ENCODE assay signal across 23 cellular contexts in genomic region chr3:108462899-108463298, GRCh38. TPM values are rescaled to one million over a fixed set of nuclear protein-coding genes. Genes with fewer than 3 reads are reported as not detected.
DNase-seq lines count a peak whose midpoint lies in the region; ATAC-seq and TF ChIP-seq lines count a peak whose summit lies in the region.
"Had no signal": no experiment of that assay in that cellular context is flagged by ENCODE, and none has a peak within 500 bp of the region (broad histone marks: within the 10 kb centered on the region; RNA-seq: fewer than 3 reads in every experiment).

No MANE protein-coding gene starts in this region.

- DNase-seq in AG04450 (ENCODE audit: low read depth, low spot score) (no peak), HFFc6 (peak; percentile 21), astrocyte of the spinal cord (ENCODE audit: low read depth, low spot score) (peak; percentile 45), glutamatergic neuron (no peak), midbrain (lab: John Stamatoyannopoulos, UW) (no peak)
- DNase-seq in CD4-positive, alpha-beta T cell = no peak
- DNase-seq in effector memory CD4-positive, alpha-beta T cell = no peak
- DNase-seq: ACHN; activated CD4-positive, CD25-positive, alpha-beta regulatory T cell treated with anti-CD3 and anti-CD28 coated beads, Interleukin-2, amount 50 U/mL, for 72 hours; activated naive CD8-positive, alpha-beta T cell treated with anti-CD3 and anti-CD28 coated beads, Interleukin-2, amount 10 ng/mL, durations not matched to agents 7 days and 5 days; COR-L47; endodermal cell; foreskin melanocyte; Kasumi-1; left cardiac atrium; NCI-H1105 treated with DMSO at 0.1 percent for 48 hours; NCI-H69; OCI-M1; T-helper 9 cell had no signal

- intact Hi-C loops in CD4-positive, alpha-beta T cell (cut with DNase I, micrococcal nuclease) = no loop called here

- no peak for ATAC-seq in HG03045 (IDR thresholded peaks at IDR 0.05; ENCODE audit: unreplicated experiment)
- ATAC-seq in CD4-positive, alpha-beta T cell (ENCODE audit: poor library complexity) = no peak

- CTCF ChIA-PET in AG04450 (lab: Charles Lee) = interaction anchor here (1.0 kb wide), 1 partner anchor 14 kb away, joined by 4 read pairs; no protein-coding TSS in a partner anchor
- CTCF ChIA-PET in CD4-positive, alpha-beta T cell (lab: Charles Lee) = no interaction called here

- H3K36me3 Mint-ChIP-seq in HFFc6 (ENCODE audit: low read depth) (no peaks in the 10 kb centered on the region), glutamatergic neuron (ENCODE audit: unreplicated experiment) (no peaks in the 10 kb centered on the region)
- H3K36me3 Mint-ChIP-seq in CD4-positive, alpha-beta T cell (ENCODE audit: low read depth) = no peaks in the 10 kb centered on the region
- H3K36me3 Mint-ChIP-seq: activated naive CD8-positive, alpha-beta T cell treated with anti-CD3 and anti-CD28 coated beads, Interleukin-2, amount 10 ng/mL, durations not matched to agents 7 days and 5 days had no signal

- H3K36me3 ChIP-seq in effector memory CD4-positive, alpha-beta T cell (ENCODE audit: control insufficient read depth, insufficient read depth, low read length) = no peaks in the 10 kb centered on the region

- POLR2A ChIA-PET in AG04450 (lab: Yijun Ruan, JAX) = no interaction called here
- POLR2A ChIA-PET in CD4-positive, alpha-beta T cell (lab: Charles Lee) = no interaction called here

- peak overlapping the region; percentile 13; the same call in 1 of the 2 replicates for H3K4me3 Mint-ChIP-seq in HFFc6
- no peak overlapping the region for H3K4me3 Mint-ChIP-seq in glutamatergic neuron (ENCODE audit: unreplicated experiment)
- no peak overlapping the region for H3K4me3 Mint-ChIP-seq in CD4-positive, alpha-beta T cell
- H3K4me3 Mint-ChIP-seq: activated naive CD8-positive, alpha-beta T cell treated with anti-CD3 and anti-CD28 coated beads, Interleukin-2, amount 10 ng/mL, durations not matched to agents 7 days and 5 days; activated T-helper 1 cell treated with anti-CD3 and anti-CD28 coated beads, Interleukin-12 subunit alpha, Interleukin-12 subunit beta, Interleukin-2, Interleukin-4 antibody, amounts not matched to agents 30 ng/mL and 10 ng/mL and 1 ng/mL, durations not matched to agents 14 hours and 24 hours and 36 hours; central memory CD8-positive, alpha-beta T cell; endodermal cell had no signal

- H3K9me3 Mint-ChIP-seq in HFFc6 = no peaks in the 10 kb centered on the region
- H3K9me3 Mint-ChIP-seq in glutamatergic neuron (ENCODE audit: unreplicated experiment) = no peaks in the 10 kb centered on the region
- no peaks in the 10 kb centered on the region for H3K9me3 Mint-ChIP-seq in CD4-positive, alpha-beta T cell
- H3K9me3 Mint-ChIP-seq: activated naive CD8-positive, alpha-beta T cell treated with anti-CD3 and anti-CD28 coated beads, Interleukin-2, amount 10 ng/mL, durations not matched to agents 7 days and 5 days; activated T-helper 1 cell treated with anti-CD3 and anti-CD28 coated beads, Interleukin-12 subunit alpha, Interleukin-12 subunit beta, Interleukin-2, Interleukin-4 antibody, amounts not matched to agents 30 ng/mL and 10 ng/mL and 1 ng/mL, durations not matched to agents 14 hours and 24 hours and 36 hours; central memory CD8-positive, alpha-beta T cell; endodermal cell had no signal

- no peak overlapping the region for H3K4me3 ChIP-seq in AG04450 (ENCODE audit: low read depth, low read length)
- H3K4me3 ChIP-seq in astrocyte of the spinal cord (ENCODE audit: low read depth, low read length) = no peak overlapping the region
- H3K4me3 ChIP-seq in effector memory CD4-positive, alpha-beta T cell (ENCODE audit: insufficient read depth, low read depth, low read length, poor library complexity, severe bottlenecking) = no peak overlapping the region

- H3K27ac Mint-ChIP-seq in HFFc6 = peak overlapping the region; percentile 80
- H3K27ac Mint-ChIP-seq in glutamatergic neuron (ENCODE audit: unreplicated experiment) = peak overlapping the region; percentile 46
- H3K27ac Mint-ChIP-seq in CD4-positive, alpha-beta T cell = no peak overlapping the region
- H3K27ac Mint-ChIP-seq: activated naive CD8-positive, alpha-beta T cell treated with anti-CD3 and anti-CD28 coated beads, Interleukin-2, amount 10 ng/mL, durations not matched to agents 7 days and 5 days; activated T-helper 1 cell treated with anti-CD3 and anti-CD28 coated beads, Interleukin-12 subunit alpha, Interleukin-12 subunit beta, Interleukin-2, Interleukin-4 antibody, amounts not matched to agents 30 ng/mL and 10 ng/mL and 1 ng/mL, durations not matched to agents 14 hours and 24 hours and 36 hours; endodermal cell had no signal

- H3K27me3 ChIP-seq in AG04450 (ENCODE audit: control insufficient read depth, insufficient read depth, low read length) = no peaks in the 10 kb centered on the region
- no peaks in the 10 kb centered on the region for H3K27me3 ChIP-seq in CD4-positive, alpha-beta T cell (ENCODE audit: control insufficient read depth, insufficient read depth, low read length)
- no peaks in the 10 kb centered on the region for H3K27me3 ChIP-seq in effector memory CD4-positive, alpha-beta T cell (replicated peaks; ENCODE audit: control insufficient read depth, insufficient read depth, low read length, poor library complexity, severe bottlenecking)

- H3K27me3 Mint-ChIP-seq in HFFc6 (ENCODE audit: insufficient read depth) (no peaks in the 10 kb centered on the region; the same call in 1 of the 2 replicates), glutamatergic neuron (ENCODE audit: unreplicated experiment) (peaks cover 2% of the 10 kb centered on the region)
- no peaks in the 10 kb centered on the region for H3K27me3 Mint-ChIP-seq in CD4-positive, alpha-beta T cell
- H3K27me3 Mint-ChIP-seq: central memory CD8-positive, alpha-beta T cell had no signal

- no peak overlapping the region for H3K27ac ChIP-seq in AG04450 (ENCODE audit: low read depth, low read length)
- H3K27ac ChIP-seq in CD4-positive, alpha-beta T cell (ENCODE audit: low read depth, low read length) = no peak overlapping the region
- H3K27ac ChIP-seq in effector memory CD4-positive, alpha-beta T cell (ENCODE audit: insufficient read depth, low read length, poor library complexity, severe bottlenecking) = no peak overlapping the region

- H3K4me1 ChIP-seq in effector memory CD4-positive, alpha-beta T cell (ENCODE audit: control insufficient read depth, insufficient read depth, low read length, poor library complexity, severe bottlenecking) = no peaks in the 10 kb centered on the region

- H3K4me1 Mint-ChIP-seq in HFFc6 (ENCODE audit: low read depth) = peaks cover 40% of the 10 kb centered on the region
- peaks cover 29% of the 10 kb centered on the region for H3K4me1 Mint-ChIP-seq in glutamatergic neuron (ENCODE audit: low read depth, unreplicated experiment)
- no peaks in the 10 kb centered on the region for H3K4me1 Mint-ChIP-seq in CD4-positive, alpha-beta T cell (ENCODE audit: low read depth)
- H3K4me1 Mint-ChIP-seq: activated naive CD8-positive, alpha-beta T cell treated with anti-CD3 and anti-CD28 coated beads, Interleukin-2, amount 10 ng/mL, durations not matched to agents 7 days and 5 days; central memory CD8-positive, alpha-beta T cell; endodermal cell had no signal

- H3K9me3 ChIP-seq in AG04450 (ENCODE audit: control insufficient read depth, insufficient read depth, low read length) = no peaks in the 10 kb centered on the region
- no peaks in the 10 kb centered on the region for H3K9me3 ChIP-seq in CD4-positive, alpha-beta T cell (ENCODE audit: control insufficient read depth, low read length)
- no peaks in the 10 kb centered on the region for H3K9me3 ChIP-seq in effector memory CD4-positive, alpha-beta T cell (ENCODE audit: control insufficient read depth, low read length)

- TF ChIP-seq CTCF in AG04450 (IDR thresholded peaks at IDR 0.05; ENCODE audit: low read depth, low read length) (0 out of 2 replicates have a peak, but pooled peaks have one; percentile 11), HFFc6 (IDR thresholded peaks at IDR 0.05) (peak; percentile 34; the same call in 1 of the 2 replicates), astrocyte of the spinal cord (IDR thresholded peaks at IDR 0.05; ENCODE audit: low read depth, low read length) (no peak), glutamatergic neuron (IDR thresholded peaks at IDR 0.05; ENCODE audit: partially characterized antibody, unreplicated experiment) (no peak)
- no peak for TF ChIP-seq CTCF in CD4-positive, alpha-beta T cell (IDR thresholded peaks at IDR 0.05)

- in situ Hi-C loops in astrocyte of the spinal cord (cut with HindIII; ENCODE audit: low sequenced_read_pairs) = no loop called here

RNA-seq across cellular contexts. Expression of gene MYH15, which starts 47.5 kb away (rescaled TPM):
- 0.61 and 0.68 TPM in 2 replicates for polyA plus RNA-seq in AG04450 (2011; rRNA removed)
- 0.74 and 1.1 TPM in 2 replicates for polyA minus RNA-seq in AG04450 (2011; rRNA and poly(A)+ RNA removed)
- total RNA-seq in HFFc6 (2021; fragmentation: NEBNext Ultra II Directional; extraction: Animal tissue kit (Norgen Biotek cat#: 25700)) = under 1 TPM; 0.19 to 0.59 (median 0.31) TPM
- 1.0 TPM for total RNA-seq in glutamatergic neuron (ENCODE audit: unreplicated experiment)
- under 1 TPM; 0.05 to 0.08 TPM for total RNA-seq in CD4-positive, alpha-beta T cell
- total RNA-seq: SK-MEL-5 had no signal

Comparison
In these comparisons a context has a peak if more than half of its experiments do, and no peak if none do; other contexts are left out.
1. DNase-seq: peak in HFFc6 (single experiment) and astrocyte of the spinal cord (single experiment); none in AG04450 (single experiment), glutamatergic neuron (single experiment), CD4-positive, alpha-beta T cell (0 of 10), midbrain (single experiment) and effector memory CD4-positive, alpha-beta T cell (0 of 3).
2. CTCF ChIP-seq: peak in AG04450 (single experiment) and HFFc6 (single experiment); none in astrocyte of the spinal cord (single experiment), glutamatergic neuron (single experiment) and CD4-positive, alpha-beta T cell (single experiment).